31 cellular contexts compared by ENCODE assay signal in the genomic region with DNA sequence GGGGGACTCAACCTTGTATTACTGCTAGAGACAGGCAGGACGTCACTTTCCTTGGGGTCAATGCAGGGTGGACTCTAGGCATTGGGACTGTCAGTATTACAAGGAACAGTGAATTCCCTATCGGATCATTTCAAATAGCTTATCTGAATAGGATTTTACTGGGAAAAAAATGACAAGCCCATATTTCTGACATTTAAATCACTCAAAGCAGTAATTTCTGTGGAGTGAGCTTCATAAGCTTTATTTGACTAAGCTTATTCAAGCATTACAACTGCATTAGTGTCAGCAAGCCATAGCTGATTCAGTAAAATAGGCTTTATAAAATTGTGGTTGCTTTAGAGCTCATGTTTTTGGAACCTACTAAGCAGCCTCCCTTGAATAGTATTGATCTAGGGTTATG. TPM values are rescaled to one million over a fixed set of nuclear protein-coding genes. Genes with fewer than 3 reads are reported as not detected.
"Had no signal": no experiment of that assay in that cellular context is flagged by ENCODE, and none has a peak within 500 bp of the region (broad histone marks: within the 10 kb centered on the region; RNA-seq: fewer than 3 reads in every experiment).

No MANE protein-coding gene starts in this region.

- H3K79me2 ChIP-seq: hepatocyte had no signal

- DNase-seq: dorsolateral prefrontal cortex; effector CD4-positive, alpha-beta T cell; foreskin fibroblast; heart left ventricle; kidney; mucosa of descending colon; naive B cell; nucleus accumbens; posterior cingulate gyrus; retina; right lobe of liver; small intestine; stimulated activated CD4-positive, alpha-beta T cell treated with anti-CD3 and anti-CD28 coated beads, Interleukin-15, amount 100 ng/mL, for 24 hours; stimulated activated CD4-positive, alpha-beta T cell treated with anti-CD3 and anti-CD28 coated beads, Interleukin-2, amount 100 ng/mL, for 48 hours; stimulated activated naive B cell treated with anti-CD40 and anti-IgM and Interleukin-4, amounts not matched to agents 10 μg/mL and 1 μg/mL and 100 μg/mL, for 72 hours; upper lobe of left lung had no signal

- H3K4me2 ChIP-seq: hepatocyte, neural progenitor cell had no signal

- H3K4me1 ChIP-seq: gastroesophageal sphincter, right lobe of liver, tibial nerve, upper lobe of left lung had no signal

- H3K4me3 ChIP-seq: dorsolateral prefrontal cortex, gastroesophageal sphincter, heart left ventricle, hepatocyte, lung, mucosa of descending colon, neural progenitor cell, right lobe of liver, thoracic aorta, tibial nerve, upper lobe of left lung had no signal

- H3K36me3 ChIP-seq: gastroesophageal sphincter, heart left ventricle, neural progenitor cell, right lobe of liver, thoracic aorta, tibial nerve, upper lobe of left lung had no signal

- H3K9ac ChIP-seq: neural progenitor cell had no signal

- FAIRE-seq: colon, kidney, small intestine, urothelium cell line had no signal

- H3K9me3 ChIP-seq: gastroesophageal sphincter, heart left ventricle, mucosa of descending colon, right lobe of liver, thoracic aorta, tibial nerve, upper lobe of left lung had no signal

- H3K27ac ChIP-seq: dorsolateral prefrontal cortex, epithelial cell of prostate, gastroesophageal sphincter, heart left ventricle, hepatocyte, neural progenitor cell, right lobe of liver, thoracic aorta, tibial nerve, upper lobe of left lung had no signal

- H3K27me3 ChIP-seq: dorsolateral prefrontal cortex, gastroesophageal sphincter, heart left ventricle, hepatocyte, neural progenitor cell, right lobe of liver, tibial nerve, upper lobe of left lung had no signal

- ATAC-seq: esophagus mucosa; gastroesophageal sphincter; heart left ventricle; left lobe of liver; mucosa of descending colon; natural killer cell treated with Interleukin-12 subunit alpha and Interleukin-12 subunit beta and Interleukin-15 and Interleukin-18, amount 100 ng/mL, for 72 hours; right lobe of liver; stimulated activated naive B cell treated with anti-CD40 and anti-IgM and Interleukin-4, amounts not matched to agents 10 μg/mL and 1 μg/mL and 100 μg/mL, for 72 hours had no signal

- H2AFZ ChIP-seq: hepatocyte had no signal

RNA-seq across cellular contexts. Expression of a gene that starts 44.3 kb away (rescaled TPM):
- total RNA-seq: esophagus mucosa; gastroesophageal sphincter; left lobe of liver; natural killer cell treated with Interleukin-12 subunit alpha and Interleukin-12 subunit beta and Interleukin-15 and Interleukin-18, amount 100 ng/mL, for 72 hours; osteocyte; pulmonary artery endothelial cell had no signal
- polyA plus RNA-seq: liver had no signal
